In the genomic region with DNA sequence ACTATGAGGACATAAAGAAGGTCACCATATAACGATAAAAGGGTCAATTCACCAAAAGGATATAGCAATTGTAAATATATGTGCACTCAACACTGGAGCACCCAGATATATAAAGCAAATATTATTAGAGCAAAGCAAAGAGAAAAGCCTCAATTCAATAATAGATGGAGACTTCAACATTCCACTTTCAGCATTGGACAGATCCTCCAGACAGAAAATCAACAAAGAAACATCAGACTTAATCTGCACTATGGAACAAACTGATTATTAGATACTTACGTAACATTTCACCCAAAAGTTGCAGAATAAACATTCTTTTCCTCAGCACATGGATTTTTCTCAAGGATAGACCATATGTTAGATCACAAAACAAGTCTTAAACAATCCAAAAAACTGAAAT, we compare ENCODE assay signal across 4 cellular contexts. TPM values are rescaled to one million over a fixed set of nuclear protein-coding genes. Genes with fewer than 3 reads are reported as not detected.
"Had no signal": no experiment of that assay in that cellular context is flagged by ENCODE, and none has a peak within 500 bp of the region (broad histone marks: within the 10 kb centered on the region; RNA-seq: fewer than 3 reads in every experiment).

No MANE protein-coding gene starts in this region.

RNA-seq across cellular contexts. Expression of a gene that starts 10.2 kb away (rescaled TPM):
- total RNA-seq: ascending aorta had no signal

RNA-seq across cellular contexts. Expression of a gene that starts 18.9 kb away (rescaled TPM):
- total RNA-seq: ascending aorta had no signal
- polyA plus RNA-seq: cardiac muscle cell had no signal

RNA-seq across cellular contexts. Expression of a gene that starts 50.7 kb away (rescaled TPM):
- total RNA-seq: activated CD8-positive, alpha-beta memory T cell treated with anti-CD3 and anti-CD28 coated beads for 36 hours; ascending aorta had no signal
- polyA plus RNA-seq: adrenal gland had no signal
